ENCODE assay signal across 1 cellular context in genomic region chr2:230230801-230231200, GRCh38.
TF ChIP-seq lines count a peak whose summit lies in the region.

No MANE protein-coding gene starts in this region.

TF ChIP-seq in GM23338, 12 proteins besides CTCF, POLR2A, EP300 and RAD21:
- no peak for TF ChIP-seq POLR2AphosphoS5 (IDR thresholded peaks at IDR 0.05; ENCODE audit: low read depth)
- TF ChIP-seq NANOG (IDR thresholded peaks at IDR 0.05; ENCODE audit: borderline replicate concordance): no peak
- TF ChIP-seq ETS1 (IDR thresholded peaks at IDR 0.05): no peak
- TF ChIP-seq ZNF462 (CRISPR knock-in tag; IDR thresholded peaks at IDR 0.05): no peak
- TF ChIP-seq ZNF331 (CRISPR knock-in tag; IDR thresholded peaks at IDR 0.05; ENCODE audit: low read depth): no peak
- no peak for TF ChIP-seq JUNB (IDR thresholded peaks at IDR 0.05; ENCODE audit: unreplicated experiment)
- no peak for TF ChIP-seq EZH2phosphoT487 (IDR thresholded peaks at IDR 0.05; ENCODE audit: unreplicated experiment)
- no peak for TF ChIP-seq STAT1 (IDR thresholded peaks at IDR 0.05; ENCODE audit: unreplicated experiment)
- no peak for TF ChIP-seq REST (IDR thresholded peaks at IDR 0.05; ENCODE audit: unreplicated experiment)
- TF ChIP-seq EZH2 (IDR thresholded peaks at IDR 0.05; ENCODE audit: low read depth, unreplicated experiment): no peak
- no peak for TF ChIP-seq ZNF114 (CRISPR knock-in tag; IDR thresholded peaks at IDR 0.05)
- no peak for TF ChIP-seq CREB1 (CRISPR knock-in tag; IDR thresholded peaks at IDR 0.05; ENCODE audit: low read depth)
